Comparison of ENCODE assay signal across 8 cellular contexts in genomic region chr3:58217209-58217811, GRCh38. TPM values are rescaled to one million over a fixed set of nuclear protein-coding genes. Genes with fewer than 3 reads are reported as not detected.
A peak's percentile ranks its signal among the peaks of the same experiment; 100 is the strongest.
DNase-seq lines count a peak whose midpoint lies in the region; ATAC-seq and TF ChIP-seq lines count a peak whose summit lies in the region.

No MANE protein-coding gene starts in this region.

- H3K27me3 Mint-ChIP-seq in activated CD4-positive, alpha-beta T cell treated with anti-CD3 and anti-CD28 coated beads, Interleukin-2, amount 10 ng/mL, durations not matched to agents 24 days and 14 days: peaks cover 3% of the 10 kb centered on the region

- H3K4me1 Mint-ChIP-seq in activated CD4-positive, alpha-beta T cell treated with anti-CD3 and anti-CD28 coated beads, Interleukin-2, amount 10 ng/mL, durations not matched to agents 24 days and 14 days: peaks cover 15% of the 10 kb centered on the region

- H3K4me1 ChIP-seq in right lobe of liver: peaks cover 0 to 32% (median 10%) of the 10 kb centered on the region in 4 donors

- ATAC-seq in right lobe of liver (peak; percentile 90 to 97 (median 94)), HG03095 (IDR thresholded peaks at IDR 0.05; ENCODE audit: unreplicated experiment) (no peak)

- TF ChIP-seq POLR2A in right lobe of liver (IDR thresholded peaks at IDR 0.05): no peak

- H3K27ac Mint-ChIP-seq in activated CD4-positive, alpha-beta T cell treated with anti-CD3 and anti-CD28 coated beads, Interleukin-2, amount 10 ng/mL, durations not matched to agents 24 days and 14 days: no peak overlapping the region

- in situ Hi-C loops in G401 (cut with HindIII; ENCODE audit: low sequenced_read_pairs): no loop called here

- H3K27me3 ChIP-seq in right lobe of liver: no peaks in the 10 kb centered on the region

- H3K4me3 Mint-ChIP-seq in activated CD4-positive, alpha-beta T cell treated with anti-CD3 and anti-CD28 coated beads, Interleukin-2, amount 10 ng/mL, durations not matched to agents 24 days and 14 days: no peak overlapping the region

- TF ChIP-seq CTCF in HFF-Myc (IDR thresholded peaks at IDR 0.05; ENCODE audit: low read depth, low read length, missing control alignments) (peak; percentile 82), right lobe of liver (IDR thresholded peaks at IDR 0.05) (peak; percentile 67 to 88 (median 82))

- 5% methylated on average over 14 of the region's 15 CpGs for WGBS in right lobe of liver (ENCODE audit: insufficient coverage, low coverage, low lambda C conversion rate, missing lambda C conversion rate)

- H3K9me3 ChIP-seq in right lobe of liver: no peaks in the 10 kb centered on the region

- DNase-seq in G401 (ENCODE audit: low spot score) (peak; percentile 76), HFF-Myc (ENCODE audit: extremely low read depth, low read depth) (no peak), NCI-H460 (ENCODE audit: extremely low read depth, low read depth) (peak; percentile 76), dermis blood vessel endothelial cell (peak; percentile 86), right lobe of liver (peak; percentile 84 to 94 (median 88))
- DNase-seq in activated CD4-positive, alpha-beta T cell treated with anti-CD3 and anti-CD28 coated beads, Interleukin-2, amount 10 ng/mL, durations not matched to agents 24 days and 14 days: peak; percentile 87
- peak; percentile 20 to 28 (median 27) for DNase-seq in stimulated activated CD4-positive, alpha-beta T cell treated with anti-CD3 and anti-CD28 coated beads, TNF-alpha, amount 100 ng/mL, for 4 hours (ENCODE audit: low read depth in 3 of 3)

- H3K4me3 ChIP-seq in HFF-Myc (replicated peaks; ENCODE audit: low read depth, low read length) (no peak overlapping the region), right lobe of liver (peak overlapping the region in 1 of 3 donors; percentile 20)

- intact Hi-C loops in activated CD4-positive, alpha-beta T cell treated with anti-CD3 and anti-CD28 coated beads, Interleukin-2, amount 10 ng/mL, durations not matched to agents 24 days and 14 days (cut with micrococcal nuclease): loop anchor here (1.0 to 2.0 kb wide), 4 partner anchors 11 to 40 kb away; no protein-coding TSS in a partner anchor
- intact Hi-C loops in right lobe of liver (cut with DNase I): no loop called here

- H3K36me3 ChIP-seq in right lobe of liver: no peaks in the 10 kb centered on the region

- no peaks in the 10 kb centered on the region for H3K36me3 Mint-ChIP-seq in activated CD4-positive, alpha-beta T cell treated with anti-CD3 and anti-CD28 coated beads, Interleukin-2, amount 10 ng/mL, durations not matched to agents 24 days and 14 days (ENCODE audit: low read depth)

- H3K27ac ChIP-seq in right lobe of liver: peak overlapping the region; percentile 11 to 49 (median 42)

- H3K9me3 Mint-ChIP-seq in activated CD4-positive, alpha-beta T cell treated with anti-CD3 and anti-CD28 coated beads, Interleukin-2, amount 10 ng/mL, durations not matched to agents 24 days and 14 days: no peaks in the 10 kb centered on the region

RNA-seq across cellular contexts. Expression of gene DNASE1L3, which starts 6.5 kb away (rescaled TPM):
- not detected in 2 replicates for total RNA-seq in G401 (2014; rRNA removed; shearing (Covaris generic))
- total RNA-seq in NCI-H460 (2014; rRNA removed; shearing (Covaris generic)): not detected in 2 replicates
- not detected in 2 replicates for polyA plus RNA-seq in NCI-H460 (2014; cell fraction: nucleus; rRNA removed)
- not detected in 2 replicates for total RNA-seq in activated CD4-positive, alpha-beta T cell treated with anti-CD3 and anti-CD28 coated beads, Interleukin-2, amount 10 ng/mL, durations not matched to agents 24 days and 14 days
- total RNA-seq in dermis blood vessel endothelial cell (1.7 and 10.6 TPM in 2 replicates), right lobe of liver (100 to 1,000 TPM in 1 of 6 experiments, 10 to 100 TPM in 5; 32.9 to 134 (median 61.0) TPM)

RNA-seq across cellular contexts. Expression of gene ABHD6, which starts 20.3 kb away (rescaled TPM):
- total RNA-seq in G401 (2014; rRNA removed; shearing (Covaris generic)): 15.0 and 17.2 TPM in 2 replicates
- total RNA-seq in NCI-H460 (2014; rRNA removed; shearing (Covaris generic)): 4.9 and 5.1 TPM in 2 replicates
- 2.7 and 3.5 TPM in 2 replicates for polyA plus RNA-seq in NCI-H460 (2014; cell fraction: nucleus; rRNA removed)
- 9.8 and 10.8 TPM in 2 replicates for total RNA-seq in activated CD4-positive, alpha-beta T cell treated with anti-CD3 and anti-CD28 coated beads, Interleukin-2, amount 10 ng/mL, durations not matched to agents 24 days and 14 days
- total RNA-seq in dermis blood vessel endothelial cell (21.7 and 43.1 TPM in 2 replicates), right lobe of liver (10 to 100 TPM; 24.6 to 64.3 (median 52.6) TPM)
